Comparison of ENCODE assay signal across 1 cellular context in genomic region chr5:177409043-177409801, GRCh38.
TF ChIP-seq lines count a peak whose summit lies in the region.

F12 (minus strand) TSS chr5:177409564; CDS start chr5:177409527, 37 bp downstream.

TF ChIP-seq in HepG2, 621 proteins besides CTCF, POLR2A, EP300 and RAD21 (continued from another document and continues in another):
- TF ChIP-seq ARID5B (CRISPR knock-in tag; IDR thresholded peaks at IDR 0.05) (peak; percentile 67), POGK (CRISPR knock-in tag; conservative IDR thresholded peaks at IDR 0.05) (no peak), ZNF709 (CRISPR knock-in tag; IDR thresholded peaks at IDR 0.05) (no peak), ZNF329 (CRISPR knock-in tag; IDR thresholded peaks at IDR 0.05; ENCODE audit: low read depth) (no peak), E2F2 (CRISPR knock-in tag; IDR thresholded peaks at IDR 0.05; ENCODE audit: borderline replicate concordance) (no peak), ZNF281 (CRISPR knock-in tag; IDR thresholded peaks at IDR 0.05; ENCODE audit: borderline replicate concordance) (peak; percentile 30; the same call in 1 of the 2 replicates), POLR2AphosphoS5 (IDR thresholded peaks at IDR 0.05; ENCODE audit: low read depth, low read length) (peak; percentile 45; the same call in 1 of the 2 replicates), ZNF607 (CRISPR knock-in tag; IDR thresholded peaks at IDR 0.05; ENCODE audit: borderline replicate concordance) (no peak), ZNF747 (CRISPR knock-in tag; IDR thresholded peaks at IDR 0.05; ENCODE audit: borderline replicate concordance) (no peak), SYNCRIP (IDR thresholded peaks at IDR 0.05; ENCODE audit: insufficient read depth, low read depth, low read length) (no peak), HNF4A (CRISPR knock-in tag; IDR thresholded peaks at IDR 0.05) (peak; percentile 95), PCBP1 (IDR thresholded peaks at IDR 0.05; ENCODE audit: borderline replicate concordance, low read depth, low read length) (no peak), ZNF724P (CRISPR knock-in tag; IDR thresholded peaks at IDR 0.05; ENCODE audit: borderline replicate concordance) (no peak), PRPF4 (IDR thresholded peaks at IDR 0.05; ENCODE audit: low read depth, low read length, poor library complexity, severe bottlenecking) (no peak), ZNF407 (CRISPR knock-in tag; IDR thresholded peaks at IDR 0.05; ENCODE audit: not compliant biosample characterization) (no peak), ZBTB44 (CRISPR knock-in tag; IDR thresholded peaks at IDR 0.05) (no peak), RFX3 (CRISPR knock-in tag; IDR thresholded peaks at IDR 0.05) (no peak), RERE (CRISPR knock-in tag; IDR thresholded peaks at IDR 0.05; ENCODE audit: low read depth) (no peak), ERF (CRISPR knock-in tag; IDR thresholded peaks at IDR 0.05) (no peak), TCF12 (IDR thresholded peaks at IDR 0.05) (no peak), TCF12 (CRISPR knock-in tag; IDR thresholded peaks at IDR 0.05) (no peak), ZNF530 (CRISPR knock-in tag; IDR thresholded peaks at IDR 0.05; ENCODE audit: low read depth) (no peak), FOXO1 (CRISPR knock-in tag; IDR thresholded peaks at IDR 0.05) (peak; percentile 29; the same call in 1 of the 2 replicates), PLRG1 (conservative IDR thresholded peaks at IDR 0.05) (no peak), ZNF180 (CRISPR knock-in tag; IDR thresholded peaks at IDR 0.05; ENCODE audit: borderline replicate concordance, low read depth) (no peak), MAZ (IDR thresholded peaks at IDR 0.05; ENCODE audit: borderline replicate concordance, low read depth, low read length) (no peak), MAZ (CRISPR knock-in tag; IDR thresholded peaks at IDR 0.05; ENCODE audit: low read depth) (peak; percentile 56; the same call in 1 of the 2 replicates), ZNF7 (CRISPR knock-in tag; IDR thresholded peaks at IDR 0.05) (no peak)
